In the genomic region with DNA sequence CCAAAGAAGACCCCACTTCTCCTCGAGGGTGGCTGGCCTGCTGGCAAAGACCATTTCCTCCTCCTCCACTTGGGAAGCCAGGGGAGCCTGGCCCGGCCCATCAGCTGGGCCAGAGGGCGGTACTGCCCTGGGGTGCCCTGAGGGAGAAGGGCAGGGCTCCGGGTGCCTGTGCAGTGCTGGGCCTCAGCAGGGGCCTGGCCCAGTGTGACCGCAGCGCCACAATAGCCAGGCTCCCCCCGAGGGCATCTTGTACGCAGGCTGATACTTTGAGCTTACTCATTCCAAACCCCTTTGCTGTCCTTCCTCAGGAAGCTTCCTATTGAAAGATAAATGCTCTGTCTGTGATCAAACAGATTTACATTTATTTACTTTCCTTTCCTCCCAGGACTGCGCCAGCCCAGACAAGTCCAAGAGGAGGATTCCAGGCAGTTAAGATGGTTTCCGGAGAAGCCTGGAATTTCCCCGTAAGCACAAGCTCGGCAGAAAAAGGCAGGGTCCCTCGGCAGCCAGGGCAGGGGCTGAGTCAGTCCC, we compare ENCODE assay signal across 9 cellular contexts.
A peak's percentile ranks its signal among the peaks of the same experiment; 100 is the strongest.
DNase-seq lines count a peak whose midpoint lies in the region; ATAC-seq, FAIRE-seq and TF ChIP-seq lines count a peak whose summit lies in the region.
"Had no signal": no experiment of that assay in that cellular context is flagged by ENCODE, and none has a peak within 500 bp of the region (broad histone marks: within the 10 kb centered on the region; RNA-seq: fewer than 3 reads in every experiment).

No MANE protein-coding gene starts in this region.

- no peak for FAIRE-seq in frontal cortex (lab: Jason Lieb, UNC)

- H3K36me3 ChIP-seq in heart left ventricle (no peaks in the 10 kb centered on the region), mesenchymal stem cell (ENCODE audit: control insufficient read depth in 1 of 2, insufficient read depth in 2 of 2, low read depth in 1 of 2, low read length in 2 of 2) (no peaks in the 10 kb centered on the region)

- H3K4ac ChIP-seq in mesenchymal stem cell (ENCODE audit: low read depth in 1 of 2, low read length in 2 of 2): peak overlapping the region; percentile 90 to 93

- peak overlapping the region; percentile 66 for H2BK120ac ChIP-seq in mesenchymal stem cell (ENCODE audit: low read depth, low read length)

- H3K4me3 Mint-ChIP-seq in chondrocyte (ENCODE audit: unreplicated experiment): no peak overlapping the region
- H3K4me3 Mint-ChIP-seq: activated T-cell treated with anti-CD3 and anti-CD28 coated beads, Interleukin-2, amount 50 U/mL, for 24 hours had no signal

- H3K4me3 ChIP-seq in heart left ventricle (no peak overlapping the region), mesenchymal stem cell (ENCODE audit: insufficient read depth in 1 of 2, low read depth in 1 of 2, low read length in 2 of 2) (no peak overlapping the region)

- H3K4me1 Mint-ChIP-seq in chondrocyte (ENCODE audit: low read depth): peaks cover 23% of the 10 kb centered on the region

- peak in 3 of 4 donors; percentile 12 to 48 (median 46) for ATAC-seq in heart left ventricle
- no peak for ATAC-seq in Right ventricle myocardium superior (ENCODE audit: poor library complexity)
- ATAC-seq in stimulated activated naive CD8-positive, alpha-beta T cell treated with anti-CD3 and anti-CD28 coated beads, Interleukin-15, Interleukin-2, amounts not matched to agents 100 U/mL and 50 U/mL, for 24 hours: no peak
- no peak for ATAC-seq in GM18517 (IDR thresholded peaks at IDR 0.05; ENCODE audit: unreplicated experiment)
- ATAC-seq in HG03097 (IDR thresholded peaks at IDR 0.05; ENCODE audit: low FRiP score, unreplicated experiment): no peak

- H4K91ac ChIP-seq in mesenchymal stem cell (ENCODE audit: low read length): peak overlapping the region; percentile 97

- no peak for TF ChIP-seq POLR2A in heart left ventricle (IDR thresholded peaks at IDR 0.05)

- H2AK5ac ChIP-seq in mesenchymal stem cell (ENCODE audit: low read length, severe bottlenecking): peak overlapping the region; percentile 33

- peak overlapping the region; percentile 34 for H3K27ac Mint-ChIP-seq in chondrocyte (ENCODE audit: unreplicated experiment)
- H3K27ac Mint-ChIP-seq: activated T-cell treated with anti-CD3 and anti-CD28 coated beads, Interleukin-2, amount 50 U/mL, for 24 hours had no signal

- H4K8ac ChIP-seq in mesenchymal stem cell (ENCODE audit: low read length): peak overlapping the region; percentile 95

- 52 to 70% (median 62%) methylated on average over 11 to 13 of the region's 13 CpGs for WGBS in heart left ventricle, 4 donors
- WGBS in mesenchymal stem cell: 5% methylated on average over 11 of the region's 13 CpGs

- no peak overlapping the region for H3K9ac ChIP-seq in mesenchymal stem cell (ENCODE audit: low read length)

- H3K14ac ChIP-seq in mesenchymal stem cell (ENCODE audit: low read length in 2 of 2): peak overlapping the region in 1 of 2 experiments; percentile 19

- H3K27me3 ChIP-seq in heart left ventricle (no peaks in the 10 kb centered on the region), mesenchymal stem cell (ENCODE audit: control insufficient read depth in 1 of 2, insufficient read depth in 1 of 2, low read length in 2 of 2) (peaks cover 25 to 48% of the 10 kb centered on the region in 2 experiments)

- no peaks in the 10 kb centered on the region for H3K79me1 ChIP-seq in mesenchymal stem cell (replicated peaks; ENCODE audit: low read length, poor library complexity, severe bottlenecking)

- H3K36me3 Mint-ChIP-seq in chondrocyte (ENCODE audit: low read depth): no peaks in the 10 kb centered on the region

- TF ChIP-seq CTCF in heart left ventricle (IDR thresholded peaks at IDR 0.05): no peak
- no peak for TF ChIP-seq CTCF in chondrocyte (IDR thresholded peaks at IDR 0.05)

- H3K9me3 Mint-ChIP-seq in chondrocyte (ENCODE audit: low read depth): no peaks in the 10 kb centered on the region
- H3K9me3 Mint-ChIP-seq: activated T-cell treated with anti-CD3 and anti-CD28 coated beads, Interleukin-2, amount 50 U/mL, for 24 hours had no signal

- no peak for DNase-seq in heart left ventricle
- DNase-seq in Right ventricle myocardium superior: no peak
- no peak for DNase-seq in chondrocyte (ENCODE audit: low spot score)
- peak; percentile 90 for DNase-seq in mesenchymal stem cell
- DNase-seq in stimulated activated naive CD8-positive, alpha-beta T cell treated with anti-CD3 and anti-CD28 coated beads, Interleukin-15, Interleukin-2, amounts not matched to agents 100 U/mL and 50 U/mL, for 24 hours: no peak
- DNase-seq in frontal cortex (ENCODE audit: low spot score in 2 of 2): no peak
- DNase-seq: activated T-cell treated with anti-CD3 and anti-CD28 coated beads, Interleukin-2, amount 50 U/mL, for 24 hours had no signal

- intact Hi-C loops in heart left ventricle (cut with DNase I) (no loop called here), Right ventricle myocardium superior (cut with DNase I) (no loop called here)

- peak overlapping the region; percentile 85 for H2BK15ac ChIP-seq in mesenchymal stem cell (ENCODE audit: low read depth, poor library complexity, severe bottlenecking)

- peaks cover 0 to 37% (median 6%) of the 10 kb centered on the region in 12 donors for H3K4me1 ChIP-seq in heart left ventricle
- H3K4me1 ChIP-seq in mesenchymal stem cell (ENCODE audit: control insufficient read depth, insufficient read depth, low read depth, low read length): peaks cover 21% of the 10 kb centered on the region

- no peaks in the 10 kb centered on the region for H3K9me3 ChIP-seq in heart left ventricle
- no peaks in the 10 kb centered on the region for H3K9me3 ChIP-seq in mesenchymal stem cell (ENCODE audit: control insufficient read depth, low read length)

- H3K18ac ChIP-seq in mesenchymal stem cell (ENCODE audit: low read depth in 1 of 2, low read length in 2 of 2): peak overlapping the region; percentile 87 to 89

- H2BK5ac ChIP-seq in mesenchymal stem cell (ENCODE audit: low read depth, low read length, poor library complexity, severe bottlenecking): peak overlapping the region; percentile 10

- no peaks in the 10 kb centered on the region for H3K27me3 Mint-ChIP-seq in chondrocyte (ENCODE audit: low read depth)
- H3K27me3 Mint-ChIP-seq: activated T-cell treated with anti-CD3 and anti-CD28 coated beads, Interleukin-2, amount 50 U/mL, for 24 hours had no signal

- H2AFZ ChIP-seq in mesenchymal stem cell (ENCODE audit: low read depth, low read length): peak overlapping the region; percentile 20

- H3K27ac ChIP-seq in heart left ventricle: peak overlapping the region; percentile 22 to 77 (median 59)
- H3K27ac ChIP-seq in mesenchymal stem cell (ENCODE audit: low read length, poor library complexity, severe bottlenecking): no peak overlapping the region

- H3K23ac ChIP-seq in mesenchymal stem cell (ENCODE audit: low read length in 2 of 2): peak overlapping the region in 1 of 2 experiments; percentile 1

- peak overlapping the region; percentile 16 for H3K4me2 ChIP-seq in mesenchymal stem cell (ENCODE audit: low read length, poor library complexity, severe bottlenecking)

- peak overlapping the region; percentile 79 to 97 for H2BK12ac ChIP-seq in mesenchymal stem cell (ENCODE audit: low read length in 2 of 2)

Comparison
In these comparisons a context has a peak if more than half of its experiments do, and no peak if none do; other contexts are left out.
1. ATAC-seq: peak in heart left ventricle (3 of 4); none in Right ventricle myocardium superior (single experiment), stimulated activated naive CD8-positive, alpha-beta T cell treated with anti-CD3 and anti-CD28 coated beads, Interleukin-15, Interleukin-2, amounts not matched to agents 100 U/mL and 50 U/mL, for 24 hours (single experiment), GM18517 (single experiment) and HG03097 (single experiment).